Comparison of ENCODE assay signal across 8 cellular contexts in the genomic region with DNA sequence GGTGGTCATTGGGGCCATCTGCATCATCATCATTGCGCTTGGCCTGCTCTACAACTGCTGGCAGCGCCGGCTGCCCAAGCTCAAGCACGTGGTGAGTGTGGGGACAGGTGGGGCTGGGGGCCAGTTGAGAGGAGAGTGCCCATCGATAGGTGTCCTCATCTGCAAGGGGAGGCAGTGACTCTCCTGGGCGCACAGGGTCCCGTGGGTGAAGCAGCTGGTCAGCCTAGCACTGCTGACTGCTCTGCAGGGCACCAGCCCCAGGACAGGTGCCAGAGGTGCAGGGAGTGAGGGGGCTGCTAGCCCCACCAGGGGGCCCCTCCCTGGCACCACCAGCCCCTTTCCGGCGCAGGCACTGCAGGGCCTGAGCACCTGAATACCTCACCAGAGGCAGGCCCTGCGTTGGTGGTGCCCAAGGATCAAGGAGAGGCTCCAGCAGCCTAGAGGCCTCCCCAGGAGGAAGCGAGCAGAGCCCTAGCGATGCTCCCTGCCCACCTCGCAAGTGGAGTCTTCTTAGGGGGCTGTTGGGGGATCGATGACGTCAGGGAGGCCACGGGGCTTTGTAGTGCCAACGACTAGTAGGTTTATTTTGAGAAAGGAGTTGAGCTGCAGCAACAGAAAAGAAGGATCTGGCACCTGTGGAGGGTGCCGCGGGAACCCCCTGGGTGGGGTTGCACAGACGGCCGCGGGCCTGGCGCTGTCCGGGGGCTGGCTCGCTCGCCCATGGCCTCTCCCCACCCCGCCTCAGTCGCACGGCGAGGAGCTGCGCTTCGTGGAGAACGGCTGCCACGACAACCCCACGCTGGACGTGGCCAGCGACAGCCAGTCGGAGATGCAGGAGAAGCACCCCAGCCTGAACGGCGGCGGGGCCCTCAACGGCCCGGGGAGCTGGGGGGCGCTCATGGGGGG. TPM values are rescaled to one million over a fixed set of nuclear protein-coding genes. Genes with fewer than 3 reads are reported as not detected.
A peak's percentile ranks its signal among the peaks of the same experiment; 100 is the strongest.
DNase-seq lines count a peak whose midpoint lies in the region; ATAC-seq and TF ChIP-seq lines count a peak whose summit lies in the region.

No MANE protein-coding gene starts in this region.

- no peak overlapping the region for H2BK5ac ChIP-seq in mesendoderm (ENCODE audit: low read length)

- H3K27me3 ChIP-seq in WERI-Rb-1 (ENCODE audit: insufficient read depth, low read depth, severe bottlenecking) (no peaks in the 10 kb centered on the region), duodenal mucosa (ENCODE audit: control insufficient read depth in 1 of 2, insufficient read depth in 2 of 2, low read length in 2 of 2) (no peaks in the 10 kb centered on the region), mesendoderm (ENCODE audit: insufficient read depth, low read length, poor library complexity) (no peaks in the 10 kb centered on the region), thoracic aorta (replicated peaks; ENCODE audit: insufficient read depth) (no peaks in the 10 kb centered on the region)

- no peak overlapping the region for H2BK15ac ChIP-seq in mesendoderm (replicated peaks; ENCODE audit: low read depth)

- H3K4me2 ChIP-seq in mesendoderm (ENCODE audit: low read length) = peak overlapping the region; percentile 58

- no peak overlapping the region for H2AK5ac ChIP-seq in mesendoderm (ENCODE audit: low read length)

- DNase-seq in NCI-H82 (lab: John Stamatoyannopoulos, UW) (peak; percentile 39), NCI-H82 treated with DMSO at 0.1 percent for 48 hours (lab: John Stamatoyannopoulos, UW; ENCODE audit: unreplicated experiment) (no peak), WERI-Rb-1 (no peak), mesendoderm (no peak), thoracic aorta (ENCODE audit: low spot score) (no peak), hippocampal formation (lab: John Stamatoyannopoulos, UW) (no peak)

- ATAC-seq in HG03103 (IDR thresholded peaks at IDR 0.05; ENCODE audit: low read depth, unreplicated experiment) = peak; percentile 12
- peak; percentile 1 for ATAC-seq in thoracic aorta (ENCODE audit: insufficient number of reproducible peaks, low FRiP score, low read depth)

- H3K4ac ChIP-seq in mesendoderm (ENCODE audit: low read depth, low read length) = peak overlapping the region; percentile 49

- H3K4me3 ChIP-seq in WERI-Rb-1 (ENCODE audit: low read depth, low read length) (peak overlapping the region; percentile 62), duodenal mucosa (ENCODE audit: low read depth in 1 of 2, low read length in 2 of 2) (peak overlapping the region; percentile 71 to 75), mesendoderm (ENCODE audit: low read length) (peak overlapping the region; percentile 54), thoracic aorta (peak overlapping the region; percentile 98)

- WGBS in mesendoderm (ENCODE audit: extremely low coverage, insufficient coverage, low lambda C conversion rate) = no CpG with 5 or more reads among the region's 44 CpGs

- no peak for TF ChIP-seq CTCF in WERI-Rb-1 (IDR thresholded peaks at IDR 0.05; ENCODE audit: low read depth, low read length)
- TF ChIP-seq CTCF in thoracic aorta (IDR thresholded peaks at IDR 0.05) = no peak

- H3K18ac ChIP-seq in mesendoderm (ENCODE audit: low read length) = peak overlapping the region; percentile 62

- H3K79me2 ChIP-seq in mesendoderm (ENCODE audit: control insufficient read depth, insufficient read depth, low read length) = no peaks in the 10 kb centered on the region

- H3K9me3 ChIP-seq in WERI-Rb-1 (ENCODE audit: severe bottlenecking) (no peaks in the 10 kb centered on the region), duodenal mucosa (ENCODE audit: control insufficient read depth in 1 of 2, low read length in 2 of 2) (no peaks in the 10 kb centered on the region), thoracic aorta (no peaks in the 10 kb centered on the region)

- no peaks in the 10 kb centered on the region for H3K79me1 ChIP-seq in mesendoderm (ENCODE audit: low read length)

- H4K8ac ChIP-seq in mesendoderm (ENCODE audit: low read depth, low read length) = no peak overlapping the region

- H3K9ac ChIP-seq in duodenal mucosa (ENCODE audit: low read depth in 1 of 2, low read length in 2 of 2) = peak overlapping the region; percentile 79 to 87
- H3K9ac ChIP-seq in mesendoderm (ENCODE audit: low read length) = peak overlapping the region; percentile 81

- no peak overlapping the region for H2BK120ac ChIP-seq in mesendoderm (ENCODE audit: low read depth, low read length)

- H3K4me1 ChIP-seq in duodenal mucosa (ENCODE audit: control insufficient read depth in 1 of 2, insufficient read depth in 2 of 2, low read length in 2 of 2) (peaks cover 14 to 23% of the 10 kb centered on the region in 2 donors), mesendoderm (ENCODE audit: control insufficient read depth, low read depth, low read length) (no peaks in the 10 kb centered on the region), thoracic aorta (ENCODE audit: control insufficient read depth in 1 of 2, low read depth in 2 of 2) (peaks cover 16 to 38% of the 10 kb centered on the region in 2 donors)

- H3K27ac ChIP-seq in WERI-Rb-1 = peak overlapping the region; percentile 89
- peak overlapping the region; percentile 56 for H3K27ac ChIP-seq in duodenal mucosa (ENCODE audit: low read depth, low read length)
- no peak overlapping the region for H3K27ac ChIP-seq in mesendoderm (ENCODE audit: low read depth, low read length)
- H3K27ac ChIP-seq in thoracic aorta = peak overlapping the region; percentile 87 to 92

- H3K56ac ChIP-seq in mesendoderm (ENCODE audit: low read length) = peak overlapping the region; percentile 86

- H3K23ac ChIP-seq in mesendoderm (ENCODE audit: low read length) = no peak overlapping the region

- no peak overlapping the region for H4K5ac ChIP-seq in mesendoderm (ENCODE audit: low read length)

- H3K36me3 ChIP-seq in WERI-Rb-1 (peaks cover 16% of the 10 kb centered on the region), duodenal mucosa (ENCODE audit: control insufficient read depth in 1 of 2, insufficient read depth in 2 of 2, low read length in 2 of 2) (peaks cover 0 to 5% of the 10 kb centered on the region in 2 donors), mesendoderm (ENCODE audit: control insufficient read depth, insufficient read depth, low read length) (no peaks in the 10 kb centered on the region), thoracic aorta (peaks cover 10% of the 10 kb centered on the region)

RNA-seq across cellular contexts. Expression of a gene that starts 1.0 kb away (rescaled TPM):
- polyA plus RNA-seq in mesendoderm (2013, experiment 1 of 2) = 1.5 TPM
- 1.1 TPM for polyA plus RNA-seq in mesendoderm (2013, experiment 2 of 2)
- 10 to 100 TPM; 71.7 to 78.7 TPM for total RNA-seq in thoracic aorta

RNA-seq across cellular contexts. Expression of a gene that starts 42.8 kb away (rescaled TPM):
- polyA plus RNA-seq in mesendoderm (2013, experiment 1 of 2) = 9.6 TPM
- 10.3 TPM for polyA plus RNA-seq in mesendoderm (2013, experiment 2 of 2)
- 1 to 10 TPM; 2.8 to 7.8 TPM for total RNA-seq in thoracic aorta
